3 cellular contexts compared by ENCODE assay signal in the genomic region with DNA sequence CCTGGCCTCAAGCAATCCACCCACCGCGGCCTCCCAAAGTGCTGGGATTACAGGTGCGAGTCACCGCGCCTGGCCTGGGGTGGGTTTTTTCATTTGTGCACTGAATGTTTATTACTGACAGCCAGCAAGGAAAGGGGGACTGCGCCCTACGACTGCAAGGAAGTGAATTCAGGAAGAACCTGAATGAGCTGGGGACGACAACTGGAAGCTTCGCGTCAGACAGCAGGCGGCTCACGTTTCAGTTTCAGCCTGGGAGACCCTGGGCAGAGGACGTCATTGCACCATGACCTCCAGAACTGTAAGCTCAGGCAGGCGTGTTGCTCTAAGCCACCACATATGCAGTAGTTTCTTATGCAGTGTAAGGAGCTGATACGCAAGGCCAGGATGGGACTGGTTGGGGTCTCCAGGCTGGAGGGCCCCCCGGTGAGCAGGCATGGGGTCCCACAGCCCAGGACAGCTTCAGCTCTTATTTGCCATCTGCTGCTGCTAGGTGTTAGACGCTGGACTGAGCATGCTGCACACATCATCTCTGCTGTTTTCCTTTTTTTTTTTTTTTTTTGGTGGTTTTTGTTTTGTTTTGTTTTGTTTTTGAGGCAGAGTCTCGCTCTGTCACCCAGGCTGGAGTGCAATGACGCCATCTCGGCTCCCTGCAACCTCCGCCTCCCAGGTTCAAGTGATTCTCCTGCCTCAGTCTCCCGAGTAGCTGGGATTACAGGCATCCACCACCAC.
TF ChIP-seq lines count a peak whose summit lies in the region.

No MANE protein-coding gene starts in this region.

TF ChIP-seq in SK-N-SH, 30 proteins besides CTCF, POLR2A, EP300 and RAD21 (continues in another document):
- TF ChIP-seq, protein P1, sequence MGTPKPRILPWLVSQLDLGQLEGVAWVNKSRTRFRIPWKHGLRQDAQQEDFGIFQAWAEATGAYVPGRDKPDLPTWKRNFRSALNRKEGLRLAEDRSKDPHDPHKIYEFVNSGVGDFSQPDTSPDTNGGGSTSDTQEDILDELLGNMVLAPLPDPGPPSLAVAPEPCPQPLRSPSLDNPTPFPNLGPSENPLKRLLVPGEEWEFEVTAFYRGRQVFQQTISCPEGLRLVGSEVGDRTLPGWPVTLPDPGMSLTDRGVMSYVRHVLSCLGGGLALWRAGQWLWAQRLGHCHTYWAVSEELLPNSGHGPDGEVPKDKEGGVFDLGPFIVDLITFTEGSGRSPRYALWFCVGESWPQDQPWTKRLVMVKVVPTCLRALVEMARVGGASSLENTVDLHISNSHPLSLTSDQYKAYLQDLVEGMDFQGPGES (IDR thresholded peaks at IDR 0.05; ENCODE audit: low read depth, low read length) = no peak
- TF ChIP-seq FOSL2 (IDR thresholded peaks at IDR 0.05; ENCODE audit: borderline replicate concordance, low read depth) (no peak), FOXM1 (IDR thresholded peaks at IDR 0.05; ENCODE audit: low read depth) (no peak), MEF2A (IDR thresholded peaks at IDR 0.05; ENCODE audit: borderline replicate concordance, low read depth) (no peak), NRF1 (IDR thresholded peaks at IDR 0.05; ENCODE audit: low read depth, low read length) (no peak), SIN3A (IDR thresholded peaks at IDR 0.05; ENCODE audit: borderline replicate concordance, low read depth, low read length) (no peak), RXRA (IDR thresholded peaks at IDR 0.05; ENCODE audit: borderline replicate concordance, low read depth) (no peak), EZH2phosphoT487 (IDR thresholded peaks at IDR 0.05; ENCODE audit: borderline replicate concordance, low read depth) (no peak), ELF1 (IDR thresholded peaks at IDR 0.05) (no peak)
- TF ChIP-seq, protein P2, sequence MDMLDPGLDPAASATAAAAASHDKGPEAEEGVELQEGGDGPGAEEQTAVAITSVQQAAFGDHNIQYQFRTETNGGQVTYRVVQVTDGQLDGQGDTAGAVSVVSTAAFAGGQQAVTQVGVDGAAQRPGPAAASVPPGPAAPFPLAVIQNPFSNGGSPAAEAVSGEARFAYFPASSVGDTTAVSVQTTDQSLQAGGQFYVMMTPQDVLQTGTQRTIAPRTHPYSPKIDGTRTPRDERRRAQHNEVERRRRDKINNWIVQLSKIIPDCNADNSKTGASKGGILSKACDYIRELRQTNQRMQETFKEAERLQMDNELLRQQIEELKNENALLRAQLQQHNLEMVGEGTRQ (IDR thresholded peaks at IDR 0.05; ENCODE audit: borderline replicate concordance, low read depth, low read length) = no peak
- TF ChIP-seq, protein P3, sequence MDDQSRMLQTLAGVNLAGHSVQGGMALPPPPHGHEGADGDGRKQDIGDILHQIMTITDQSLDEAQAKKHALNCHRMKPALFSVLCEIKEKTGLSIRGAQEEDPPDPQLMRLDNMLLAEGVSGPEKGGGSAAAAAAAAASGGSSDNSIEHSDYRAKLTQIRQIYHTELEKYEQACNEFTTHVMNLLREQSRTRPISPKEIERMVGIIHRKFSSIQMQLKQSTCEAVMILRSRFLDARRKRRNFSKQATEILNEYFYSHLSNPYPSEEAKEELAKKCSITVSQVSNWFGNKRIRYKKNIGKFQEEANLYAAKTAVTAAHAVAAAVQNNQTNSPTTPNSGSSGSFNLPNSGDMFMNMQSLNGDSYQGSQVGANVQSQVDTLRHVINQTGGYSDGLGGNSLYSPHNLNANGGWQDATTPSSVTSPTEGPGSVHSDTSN (IDR thresholded peaks at IDR 0.05) = no peak

TF ChIP-seq in SK-N-SH treated with all-trans-retinoic acid at 6 μM for 48 hours, 23 proteins besides CTCF, POLR2A, EP300 and RAD21 (continued from another document):
- TF ChIP-seq, protein P4, sequence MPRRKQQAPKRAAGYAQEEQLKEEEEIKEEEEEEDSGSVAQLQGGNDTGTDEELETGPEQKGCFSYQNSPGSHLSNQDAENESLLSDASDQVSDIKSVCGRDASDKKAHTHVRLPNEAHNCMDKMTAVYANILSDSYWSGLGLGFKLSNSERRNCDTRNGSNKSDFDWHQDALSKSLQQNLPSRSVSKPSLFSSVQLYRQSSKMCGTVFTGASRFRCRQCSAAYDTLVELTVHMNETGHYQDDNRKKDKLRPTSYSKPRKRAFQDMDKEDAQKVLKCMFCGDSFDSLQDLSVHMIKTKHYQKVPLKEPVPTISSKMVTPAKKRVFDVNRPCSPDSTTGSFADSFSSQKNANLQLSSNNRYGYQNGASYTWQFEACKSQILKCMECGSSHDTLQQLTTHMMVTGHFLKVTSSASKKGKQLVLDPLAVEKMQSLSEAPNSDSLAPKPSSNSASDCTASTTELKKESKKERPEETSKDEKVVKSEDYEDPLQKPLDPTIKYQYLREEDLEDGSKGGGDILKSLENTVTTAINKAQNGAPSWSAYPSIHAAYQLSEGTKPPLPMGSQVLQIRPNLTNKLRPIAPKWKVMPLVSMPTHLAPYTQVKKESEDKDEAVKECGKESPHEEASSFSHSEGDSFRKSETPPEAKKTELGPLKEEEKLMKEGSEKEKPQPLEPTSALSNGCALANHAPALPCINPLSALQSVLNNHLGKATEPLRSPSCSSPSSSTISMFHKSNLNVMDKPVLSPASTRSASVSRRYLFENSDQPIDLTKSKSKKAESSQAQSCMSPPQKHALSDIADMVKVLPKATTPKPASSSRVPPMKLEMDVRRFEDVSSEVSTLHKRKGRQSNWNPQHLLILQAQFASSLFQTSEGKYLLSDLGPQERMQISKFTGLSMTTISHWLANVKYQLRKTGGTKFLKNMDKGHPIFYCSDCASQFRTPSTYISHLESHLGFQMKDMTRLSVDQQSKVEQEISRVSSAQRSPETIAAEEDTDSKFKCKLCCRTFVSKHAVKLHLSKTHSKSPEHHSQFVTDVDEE (CRISPR knock-in tag; IDR thresholded peaks at IDR 0.05) = no peak
- TF ChIP-seq, protein P5, sequence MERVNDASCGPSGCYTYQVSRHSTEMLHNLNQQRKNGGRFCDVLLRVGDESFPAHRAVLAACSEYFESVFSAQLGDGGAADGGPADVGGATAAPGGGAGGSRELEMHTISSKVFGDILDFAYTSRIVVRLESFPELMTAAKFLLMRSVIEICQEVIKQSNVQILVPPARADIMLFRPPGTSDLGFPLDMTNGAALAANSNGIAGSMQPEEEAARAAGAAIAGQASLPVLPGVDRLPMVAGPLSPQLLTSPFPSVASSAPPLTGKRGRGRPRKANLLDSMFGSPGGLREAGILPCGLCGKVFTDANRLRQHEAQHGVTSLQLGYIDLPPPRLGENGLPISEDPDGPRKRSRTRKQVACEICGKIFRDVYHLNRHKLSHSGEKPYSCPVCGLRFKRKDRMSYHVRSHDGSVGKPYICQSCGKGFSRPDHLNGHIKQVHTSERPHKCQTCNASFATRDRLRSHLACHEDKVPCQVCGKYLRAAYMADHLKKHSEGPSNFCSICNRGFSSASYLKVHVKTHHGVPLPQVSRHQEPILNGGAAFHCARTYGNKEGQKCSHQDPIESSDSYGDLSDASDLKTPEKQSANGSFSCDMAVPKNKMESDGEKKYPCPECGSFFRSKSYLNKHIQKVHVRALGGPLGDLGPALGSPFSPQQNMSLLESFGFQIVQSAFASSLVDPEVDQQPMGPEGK (CRISPR knock-in tag; IDR thresholded peaks at IDR 0.05; ENCODE audit: borderline replicate concordance) = no peak
- no peak for TF ChIP-seq ARNTL (CRISPR knock-in tag; IDR thresholded peaks at IDR 0.05; ENCODE audit: borderline replicate concordance, low read depth)
- TF ChIP-seq BACH2 (CRISPR knock-in tag; IDR thresholded peaks at IDR 0.05; ENCODE audit: borderline replicate concordance) = no peak
- TF ChIP-seq, protein P6, sequence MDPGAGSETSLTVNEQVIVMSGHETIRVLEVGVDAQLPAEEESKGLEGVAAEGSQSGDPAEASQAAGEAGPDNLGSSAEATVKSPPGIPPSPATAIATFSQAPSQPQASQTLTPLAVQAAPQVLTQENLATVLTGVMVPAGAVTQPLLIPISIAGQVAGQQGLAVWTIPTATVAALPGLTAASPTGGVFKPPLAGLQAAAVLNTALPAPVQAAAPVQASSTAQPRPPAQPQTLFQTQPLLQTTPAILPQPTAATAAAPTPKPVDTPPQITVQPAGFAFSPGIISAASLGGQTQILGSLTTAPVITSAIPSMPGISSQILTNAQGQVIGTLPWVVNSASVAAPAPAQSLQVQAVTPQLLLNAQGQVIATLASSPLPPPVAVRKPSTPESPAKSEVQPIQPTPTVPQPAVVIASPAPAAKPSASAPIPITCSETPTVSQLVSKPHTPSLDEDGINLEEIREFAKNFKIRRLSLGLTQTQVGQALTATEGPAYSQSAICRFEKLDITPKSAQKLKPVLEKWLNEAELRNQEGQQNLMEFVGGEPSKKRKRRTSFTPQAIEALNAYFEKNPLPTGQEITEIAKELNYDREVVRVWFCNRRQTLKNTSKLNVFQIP (CRISPR knock-in tag; IDR thresholded peaks at IDR 0.05; ENCODE audit: borderline replicate concordance, low read depth) = no peak
- no peak for TF ChIP-seq GLIS3 (CRISPR knock-in tag; IDR thresholded peaks at IDR 0.05)
- TF ChIP-seq SNAI2 (CRISPR knock-in tag; IDR thresholded peaks at IDR 0.05) = no peak
- TF ChIP-seq TCF4 (CRISPR knock-in tag; IDR thresholded peaks at IDR 0.05; ENCODE audit: borderline replicate concordance) = no peak
- no peak for TF ChIP-seq RARB (CRISPR knock-in tag; IDR thresholded peaks at IDR 0.05)

TF ChIP-seq in GM12878, 131 proteins besides CTCF, POLR2A, EP300 and RAD21 (continued from another document):
- TF ChIP-seq, protein P7, sequence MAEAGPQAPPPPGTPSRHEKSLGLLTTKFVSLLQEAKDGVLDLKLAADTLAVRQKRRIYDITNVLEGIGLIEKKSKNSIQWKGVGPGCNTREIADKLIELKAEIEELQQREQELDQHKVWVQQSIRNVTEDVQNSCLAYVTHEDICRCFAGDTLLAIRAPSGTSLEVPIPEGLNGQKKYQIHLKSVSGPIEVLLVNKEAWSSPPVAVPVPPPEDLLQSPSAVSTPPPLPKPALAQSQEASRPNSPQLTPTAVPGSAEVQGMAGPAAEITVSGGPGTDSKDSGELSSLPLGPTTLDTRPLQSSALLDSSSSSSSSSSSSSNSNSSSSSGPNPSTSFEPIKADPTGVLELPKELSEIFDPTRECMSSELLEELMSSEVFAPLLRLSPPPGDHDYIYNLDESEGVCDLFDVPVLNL (IDR thresholded peaks at IDR 0.05; ENCODE audit: low read depth, low read length) = no peak
- TF ChIP-seq SUZ12 (IDR thresholded peaks at IDR 0.05; ENCODE audit: unreplicated experiment) = no peak
- TF ChIP-seq CREM (IDR thresholded peaks at IDR 0.05; ENCODE audit: low read depth) = no peak
- 0 out of 2 replicates have a peak, but pooled peaks have one; percentile 55 for TF ChIP-seq CREB1 (IDR thresholded peaks at IDR 0.05; ENCODE audit: low read depth)
- TF ChIP-seq IKZF2 (IDR thresholded peaks at IDR 0.05) = no peak
- TF ChIP-seq EED (IDR thresholded peaks at IDR 0.05; ENCODE audit: low read depth) = peak; percentile 15; the same call in 1 of the 2 replicates
- no peak for TF ChIP-seq STAT3 (IDR thresholded peaks at IDR 0.05; ENCODE audit: low read depth, low read length)
- TF ChIP-seq ZSCAN29 (IDR thresholded peaks at IDR 0.05) = no peak
- no peak for TF ChIP-seq SUPT20H (IDR thresholded peaks at IDR 0.05; ENCODE audit: borderline replicate concordance, control insufficient read depth, low read depth, low read length)
- TF ChIP-seq CHD1 (IDR thresholded peaks at IDR 0.05; ENCODE audit: low read depth, low read length) = no peak
- no peak for TF ChIP-seq ASH2L (IDR thresholded peaks at IDR 0.05; ENCODE audit: borderline replicate concordance, low read depth)
- TF ChIP-seq RUNX3 (IDR thresholded peaks at IDR 0.05; ENCODE audit: low read length) = no peak
- TF ChIP-seq HDAC2 (IDR thresholded peaks at IDR 0.05) = no peak
